In the genomic region with DNA sequence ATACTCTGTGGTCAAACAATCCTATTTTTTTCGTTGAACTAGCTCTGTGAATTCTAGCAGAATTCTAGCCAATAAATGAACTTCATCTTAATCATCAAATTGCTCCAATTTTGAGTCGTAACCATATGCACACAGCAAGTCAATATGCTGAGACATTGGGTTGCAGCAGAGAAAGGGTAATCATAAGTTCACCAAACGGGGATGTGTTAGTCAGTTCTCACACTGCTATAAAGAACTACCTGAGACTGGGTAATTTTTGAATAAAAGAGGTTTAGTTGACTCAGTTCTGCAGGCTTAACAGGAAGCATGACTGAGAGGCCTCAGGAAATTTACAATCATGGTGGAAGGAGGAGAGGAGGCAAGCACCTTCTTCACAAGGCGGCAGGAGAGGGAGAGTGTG, we compare ENCODE assay signal across 30 cellular contexts.
"Had no signal": no experiment of that assay in that cellular context is flagged by ENCODE, and none has a peak within 500 bp of the region (broad histone marks: within the 10 kb centered on the region; RNA-seq: fewer than 3 reads in every experiment).

No MANE protein-coding gene starts in this region.

- H3K9me3 Mint-ChIP-seq: effector memory CD8-positive, alpha-beta T cell had no signal

- H3K36me3 Mint-ChIP-seq: mesothelial cell of epicardium, naive B cell, type B pancreatic cell had no signal

- H3K4me1 Mint-ChIP-seq: mesothelial cell of epicardium, naive B cell, nephron had no signal

- H3K4me3 Mint-ChIP-seq: effector memory CD8-positive, alpha-beta T cell; mesothelial cell of epicardium; naive B cell; nephron; type B pancreatic cell had no signal

- H3K27ac Mint-ChIP-seq: effector memory CD8-positive, alpha-beta T cell; mesothelial cell of epicardium; nephron; type B pancreatic cell had no signal

- ATAC-seq: effector memory CD8-positive, alpha-beta T cell; esophagus mucosa; gastroesophageal sphincter; heart left ventricle; left cardiac atrium; left lung; mucosa of descending colon; sciatic nerve had no signal

- H3K27me3 ChIP-seq: gastroesophageal sphincter, left lung, right atrium auricular region, stomach, thyroid gland had no signal

- H3K4me3 ChIP-seq: coronary artery, gastroesophageal sphincter, heart left ventricle, left lung, mucosa of descending colon, prostate gland, right atrium auricular region, smooth muscle cell, stomach, thyroid gland had no signal

- H3K4me1 ChIP-seq: gastroesophageal sphincter, heart left ventricle, left lung, prostate gland, right atrium auricular region, stomach, thyroid gland had no signal

- H3K36me3 ChIP-seq: gastroesophageal sphincter, heart left ventricle, left lung, prostate gland, right atrium auricular region, stomach, thyroid gland had no signal

- DNase-seq: effector memory CD8-positive, alpha-beta T cell; foreskin fibroblast; heart left ventricle; hippocampal formation; left cardiac atrium; left lung; mesenchymal stem cell; mucosa of descending colon; naive B cell; nucleus accumbens; stimulated activated CD4-positive, alpha-beta T cell treated with anti-CD3 and anti-CD28 coated beads, Interleukin-12 subunit alpha, Interleukin-12 subunit beta, amount 100 ng/mL, for 4 hours; stimulated activated CD4-positive, alpha-beta T cell treated with anti-CD3 and anti-CD28 coated beads, Interleukin-1b, Interleukin-23, amount 100 ng/mL, for 48 hours; stimulated activated CD4-positive, alpha-beta T cell treated with anti-CD3 and anti-CD28 coated beads, Interleukin-4, amount 100 ng/mL, for 1 hour; stimulated activated CD8-positive, alpha-beta memory T cell treated with anti-CD3 and anti-CD28 coated beads, Interleukin-4, amount 100 ng/mL, for 48 hours; stimulated activated naive CD4-positive, alpha-beta T cell treated with Interleukin-2 at 50 U/mL for 16 hours; stomach; thyroid gland had no signal

- H3K27me3 Mint-ChIP-seq: type B pancreatic cell had no signal

- FAIRE-seq: islet of Langerhans, urothelium cell line had no signal

- H3K27ac ChIP-seq: coronary artery, epithelial cell of prostate, gastroesophageal sphincter, heart left ventricle, left lung, prostate gland, right atrium auricular region, stomach, thyroid gland had no signal

- H3K9me3 ChIP-seq: left lung, mucosa of descending colon, prostate gland, right atrium auricular region, stomach, thyroid gland had no signal

- H3K4me2 ChIP-seq: smooth muscle cell had no signal
